18 cellular contexts compared by ENCODE assay signal in genomic region chr7:12199363-12199762, GRCh38. TPM values are rescaled to one million over a fixed set of nuclear protein-coding genes. Genes with fewer than 3 reads are reported as not detected.
DNase-seq lines count a peak whose midpoint lies in the region; ATAC-seq, FAIRE-seq and TF ChIP-seq lines count a peak whose summit lies in the region.
"Had no signal": no experiment of that assay in that cellular context is flagged by ENCODE, and none has a peak within 500 bp of the region (broad histone marks: within the 10 kb centered on the region; RNA-seq: fewer than 3 reads in every experiment).

No MANE protein-coding gene starts in this region.

- intact Hi-C loops in Panc1 (cut with micrococcal nuclease; ENCODE audit: unreplicated experiment), result no loop called here

- H4K8ac ChIP-seq in mesendoderm (ENCODE audit: low read depth, low read length), result no peak overlapping the region

- ATAC-seq in Panc1, result peak; percentile 84
- ATAC-seq in HG03135 (IDR thresholded peaks at IDR 0.05; ENCODE audit: unreplicated experiment), result no peak
- ATAC-seq: activated T-helper 17 cell treated with anti-CD3 and anti-CD28 coated beads, Interleukin-2, amount 50 U/mL, for 72 hours; gastroesophageal sphincter; GM12878 had no signal

- H4K20me1 ChIP-seq in SK-N-SH (ENCODE audit: insufficient read depth), result no peaks in the 10 kb centered on the region

- TF ChIP-seq POLR2A in H54 (IDR thresholded peaks at IDR 0.05; ENCODE audit: low read depth, low read length), result no peak

- in situ Hi-C loops in Panc1 (cut with HindIII; ENCODE audit: low pct_unique_long_range_greater_than_20kb, low sequenced_read_pairs), result no loop called here

- POLR2A ChIA-PET in Panc1 (lab: Charles Lee) (no interaction called here), SK-N-SH (lab: Yijun Ruan, JAX) (no interaction called here)

- peak; percentile 87 for FAIRE-seq in H54 (lab: Jason Lieb, UNC)
- FAIRE-seq: endometrium, GM12878 had no signal

- H3K9me3 ChIP-seq in Panc1 (ENCODE audit: control insufficient read depth, insufficient read depth, low read depth, low read length) (no peaks in the 10 kb centered on the region), SK-N-SH (no peaks in the 10 kb centered on the region)
- H3K9me3 ChIP-seq: Caco-2, gastroesophageal sphincter had no signal

- no peak overlapping the region for H3K4ac ChIP-seq in mesendoderm (ENCODE audit: low read depth, low read length)

- H4K5ac ChIP-seq in mesendoderm (ENCODE audit: low read length), result no peak overlapping the region

- DNase-seq in H54 (ENCODE audit: insufficient read length, low spot score) (no peak), Panc1 (ENCODE audit: low read depth, low spot score) (no peak), epithelial cell of proximal tubule (ENCODE audit: low read depth) (peak; percentile 76), mesendoderm (peak; percentile 84), SK-N-SH (no peak), NCI-H2227 treated with DMSO at 0.1 percent for 48 hours (lab: John Stamatoyannopoulos, UW) (no peak)
- no peak for DNase-seq in stimulated activated CD4-positive, alpha-beta T cell treated with anti-CD3 and anti-CD28 coated beads, Interleukin-2, amount 100 ng/mL, for 48 hours
- DNase-seq: activated CD4-positive, CD25-positive, alpha-beta regulatory T cell; activated CD8-positive, alpha-beta memory T cell treated with anti-CD3 and anti-CD28 coated beads for 24 hours; Caco-2; immature natural killer cell; NCI-H82; retina had no signal

- no peak overlapping the region for H2AFZ ChIP-seq in SK-N-SH (ENCODE audit: low read depth)

- H3K27ac ChIP-seq in Panc1 (ENCODE audit: low read length), result peak overlapping the region; percentile 45; the same call in 1 of the 2 replicates
- H3K27ac ChIP-seq in mesendoderm (ENCODE audit: low read depth, low read length), result no peak overlapping the region
- no peak overlapping the region for H3K27ac ChIP-seq in SK-N-SH (ENCODE audit: low read depth in 2 of 2, low read length in 1 of 2)
- H3K27ac ChIP-seq: gastroesophageal sphincter had no signal

- H3K23ac ChIP-seq in mesendoderm (ENCODE audit: low read length), result no peak overlapping the region

- H2BK15ac ChIP-seq in mesendoderm (replicated peaks; ENCODE audit: low read depth), result no peak overlapping the region

- no peak for TF ChIP-seq RAD21 in SK-N-SH (IDR thresholded peaks at IDR 0.05; ENCODE audit: low read length)

- BruUV-seq in Panc1 (replicated peaks; lab: Mats Ljungman, UMichigan), result no TSS peak

- CTCF ChIA-PET in Panc1 (lab: Charles Lee), result no interaction called here
- CTCF ChIA-PET in SK-N-SH (lab: Yijun Ruan, JAX), result interaction anchor here (1.0 kb wide), 1 partner anchor 79 kb away, joined by 3 read pairs; no protein-coding TSS in a partner anchor

- H3K79me1 ChIP-seq in mesendoderm (ENCODE audit: low read length), result no peaks in the 10 kb centered on the region

- H3F3A ChIP-seq in SK-N-SH (replicated peaks; ENCODE audit: insufficient read depth), result no peaks in the 10 kb centered on the region

- no peak overlapping the region for H2BK5ac ChIP-seq in mesendoderm (ENCODE audit: low read length)

- no peak overlapping the region for H3K4me2 ChIP-seq in mesendoderm (ENCODE audit: low read length)
- H3K4me2 ChIP-seq in SK-N-SH, result no peak overlapping the region

- H3K79me2 ChIP-seq in mesendoderm (ENCODE audit: control insufficient read depth, insufficient read depth, low read length) (no peaks in the 10 kb centered on the region), SK-N-SH (ENCODE audit: insufficient read depth) (no peaks in the 10 kb centered on the region)

- H3K36me3 ChIP-seq in Panc1 (ENCODE audit: control insufficient read depth, insufficient read depth, low read length) (no peaks in the 10 kb centered on the region), mesendoderm (ENCODE audit: control insufficient read depth, insufficient read depth, low read length) (no peaks in the 10 kb centered on the region), SK-N-SH (replicated peaks in 1 of 2; ENCODE audit: control insufficient read depth in 1 of 2, insufficient read depth in 2 of 2, low read length in 1 of 2) (no peaks in the 10 kb centered on the region)
- H3K36me3 ChIP-seq: gastroesophageal sphincter had no signal

- no peaks in the 10 kb centered on the region; the same call in 1 of the 2 replicates for H3K9me2 ChIP-seq in SK-N-SH

- H2BK120ac ChIP-seq in mesendoderm (ENCODE audit: low read depth, low read length), result no peak overlapping the region

- H3K4me1 ChIP-seq in Panc1 (ENCODE audit: control insufficient read depth, insufficient read depth, low read length) (peaks cover 8% of the 10 kb centered on the region; the same call in 1 of the 2 replicates), mesendoderm (ENCODE audit: control insufficient read depth, low read depth, low read length) (no peaks in the 10 kb centered on the region), SK-N-SH (ENCODE audit: control insufficient read depth in 1 of 2, insufficient read depth in 2 of 2, low read depth in 1 of 2, low read length in 1 of 2) (no peaks in the 10 kb centered on the region; a peak in 1 of 4 replicates)
- H3K4me1 ChIP-seq: Caco-2, gastroesophageal sphincter had no signal

- TF ChIP-seq CTCF in Panc1 (IDR thresholded peaks at IDR 0.05) (no peak), epithelial cell of proximal tubule (conservative IDR thresholded peaks at IDR 0.05; ENCODE audit: low read depth, low read length) (no peak), SK-N-SH (IDR thresholded peaks at IDR 0.05) (no peak)

- H3K4me3 ChIP-seq in Panc1 (ENCODE audit: low read depth in 2 of 2, low read length in 2 of 2) (no peak overlapping the region), epithelial cell of proximal tubule (ENCODE audit: low read depth, low read length) (no peak overlapping the region), mesendoderm (ENCODE audit: low read length) (no peak overlapping the region), SK-N-SH (ENCODE audit: low read depth in 2 of 2, low read length in 1 of 2) (no peak overlapping the region)
- H3K4me3 ChIP-seq: gastroesophageal sphincter, GM12878 had no signal

- no peaks in the 10 kb centered on the region for H3K27me3 ChIP-seq in Panc1 (ENCODE audit: control insufficient read depth, insufficient read depth, low read length)
- H3K27me3 ChIP-seq in mesendoderm (ENCODE audit: insufficient read depth, low read length, poor library complexity), result no peaks in the 10 kb centered on the region
- no peaks in the 10 kb centered on the region for H3K27me3 ChIP-seq in SK-N-SH (ENCODE audit: insufficient read depth)

- no peak overlapping the region for H2AK5ac ChIP-seq in mesendoderm (ENCODE audit: low read length)

- no peak overlapping the region for H3K18ac ChIP-seq in mesendoderm (ENCODE audit: low read length)

- TF ChIP-seq EP300 in SK-N-SH (IDR thresholded peaks at IDR 0.05; ENCODE audit: borderline replicate concordance in 1 of 2, low read depth in 1 of 2, low read length in 1 of 2), result no peak

- no peak overlapping the region for H3K56ac ChIP-seq in mesendoderm (ENCODE audit: low read length)

- H3K9ac ChIP-seq in mesendoderm (ENCODE audit: low read length) (no peak overlapping the region), SK-N-SH (no peak overlapping the region)

TF ChIP-seq in SK-N-SH, 30 proteins besides CTCF, POLR2A, EP300 and RAD21:
- TF ChIP-seq POLR2AphosphoS5 (IDR thresholded peaks at IDR 0.05; ENCODE audit: low read depth, low read length), result no peak
- TF ChIP-seq NFIC (IDR thresholded peaks at IDR 0.05; ENCODE audit: borderline replicate concordance), result no peak
- no peak for TF ChIP-seq GATA2 (CRISPR knock-in tag; IDR thresholded peaks at IDR 0.05)
- TF ChIP-seq EZH2phosphoT487 (IDR thresholded peaks at IDR 0.05; ENCODE audit: borderline replicate concordance, low read depth), result no peak
- no peak for TF ChIP-seq SIN3A (IDR thresholded peaks at IDR 0.05; ENCODE audit: borderline replicate concordance, low read depth, low read length)
TF ChIP-seq in SK-N-SH: peak in this region for 0.

RNA-seq across cellular contexts. Expression of gene TMEM106B, which starts 11.7 kb away (rescaled TPM):
- total RNA-seq in Panc1 (2021; ENCODE audit: unreplicated experiment) (89.0 TPM), epithelial cell of proximal tubule (54.7 and 57.4 TPM in 2 replicates)
- polyA plus RNA-seq in Panc1 (2012; ENCODE audit: insufficient read length), result 51.2 TPM
- polyA plus RNA-seq in mesendoderm (2013, experiment 1 of 2), result 21.7 TPM
- 22.7 TPM for polyA plus RNA-seq in mesendoderm (2013, experiment 2 of 2)
- 20.4 and 27.3 TPM in 2 replicates for polyA plus RNA-seq in SK-N-SH (2012; rRNA removed)
- 38.8 and 40.3 TPM in 2 replicates for polyA plus RNA-seq in SK-N-SH (2012; cell fraction: cytosol; rRNA removed)
- polyA plus RNA-seq in SK-N-SH (2012; cell fraction: nucleus; rRNA removed), result 6.7 and 13.2 TPM in 2 replicates

Comparison
In these comparisons a context has a peak if more than half of its experiments do, and no peak if none do; other contexts are left out.
1. DNase-seq: peak in epithelial cell of proximal tubule (single experiment) and mesendoderm (single experiment); none in H54 (single experiment), Panc1 (single experiment), stimulated activated CD4-positive, alpha-beta T cell treated with anti-CD3 and anti-CD28 coated beads, Interleukin-2, amount 100 ng/mL, for 48 hours (0 of 2), SK-N-SH (single experiment) and NCI-H2227 treated with DMSO at 0.1 percent for 48 hours (single experiment).